1 cellular context compared by ENCODE assay signal in genomic region chr11:46672381-46672839, GRCh38.
TF ChIP-seq lines count a peak whose summit lies in the region.

No MANE protein-coding gene starts in this region.

TF ChIP-seq in HepG2, 621 proteins besides CTCF, POLR2A, EP300 and RAD21:
- peak; percentile 33 for TF ChIP-seq AGO2 (optimal IDR thresholded peaks at IDR 0.05; ENCODE audit: low read depth, low read length)
- TF ChIP-seq, protein P1, sequence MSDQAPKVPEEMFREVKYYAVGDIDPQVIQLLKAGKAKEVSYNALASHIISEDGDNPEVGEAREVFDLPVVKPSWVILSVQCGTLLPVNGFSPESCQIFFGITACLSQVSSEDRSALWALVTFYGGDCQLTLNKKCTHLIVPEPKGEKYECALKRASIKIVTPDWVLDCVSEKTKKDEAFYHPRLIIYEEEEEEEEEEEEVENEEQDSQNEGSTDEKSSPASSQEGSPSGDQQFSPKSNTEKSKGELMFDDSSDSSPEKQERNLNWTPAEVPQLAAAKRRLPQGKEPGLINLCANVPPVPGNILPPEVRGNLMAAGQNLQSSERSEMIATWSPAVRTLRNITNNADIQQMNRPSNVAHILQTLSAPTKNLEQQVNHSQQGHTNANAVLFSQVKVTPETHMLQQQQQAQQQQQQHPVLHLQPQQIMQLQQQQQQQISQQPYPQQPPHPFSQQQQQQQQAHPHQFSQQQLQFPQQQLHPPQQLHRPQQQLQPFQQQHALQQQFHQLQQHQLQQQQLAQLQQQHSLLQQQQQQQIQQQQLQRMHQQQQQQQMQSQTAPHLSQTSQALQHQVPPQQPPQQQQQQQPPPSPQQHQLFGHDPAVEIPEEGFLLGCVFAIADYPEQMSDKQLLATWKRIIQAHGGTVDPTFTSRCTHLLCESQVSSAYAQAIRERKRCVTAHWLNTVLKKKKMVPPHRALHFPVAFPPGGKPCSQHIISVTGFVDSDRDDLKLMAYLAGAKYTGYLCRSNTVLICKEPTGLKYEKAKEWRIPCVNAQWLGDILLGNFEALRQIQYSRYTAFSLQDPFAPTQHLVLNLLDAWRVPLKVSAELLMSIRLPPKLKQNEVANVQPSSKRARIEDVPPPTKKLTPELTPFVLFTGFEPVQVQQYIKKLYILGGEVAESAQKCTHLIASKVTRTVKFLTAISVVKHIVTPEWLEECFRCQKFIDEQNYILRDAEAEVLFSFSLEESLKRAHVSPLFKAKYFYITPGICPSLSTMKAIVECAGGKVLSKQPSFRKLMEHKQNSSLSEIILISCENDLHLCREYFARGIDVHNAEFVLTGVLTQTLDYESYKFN (CRISPR knock-in tag; conservative IDR thresholded peaks at IDR 0.05) = no peak
